ENCODE assay signal across 2 cellular contexts in genomic region chr15:95608371-95608770, GRCh38.
TF ChIP-seq lines count a peak whose summit lies in the region.

No MANE protein-coding gene starts in this region.

TF ChIP-seq in SK-N-SH, 30 proteins besides CTCF, POLR2A, EP300 and RAD21 (continued from another document):
- no peak for TF ChIP-seq PBX3 (IDR thresholded peaks at IDR 0.05)
- TF ChIP-seq TCF12 (IDR thresholded peaks at IDR 0.05), result no peak
- no peak for TF ChIP-seq POLR2AphosphoS5 (IDR thresholded peaks at IDR 0.05; ENCODE audit: low read depth, low read length)
- TF ChIP-seq ELF1 (IDR thresholded peaks at IDR 0.05), result no peak
- no peak for TF ChIP-seq FOXJ3 (CRISPR knock-in tag; IDR thresholded peaks at IDR 0.05)
- no peak for TF ChIP-seq MEF2A (IDR thresholded peaks at IDR 0.05; ENCODE audit: borderline replicate concordance, low read depth)
- no peak for TF ChIP-seq RCOR1 (IDR thresholded peaks at IDR 0.05; ENCODE audit: low read length)
- TF ChIP-seq YY1 (IDR thresholded peaks at IDR 0.05; ENCODE audit: low read depth), result no peak
- no peak for TF ChIP-seq SMC3 (IDR thresholded peaks at IDR 0.05; ENCODE audit: low read depth, low read length)
- TF ChIP-seq TAF1 (IDR thresholded peaks at IDR 0.05; ENCODE audit: borderline replicate concordance, low read depth, low read length), result no peak
- no peak for TF ChIP-seq EZH2phosphoT487 (IDR thresholded peaks at IDR 0.05; ENCODE audit: borderline replicate concordance, low read depth)
- TF ChIP-seq RFX5 (IDR thresholded peaks at IDR 0.05; ENCODE audit: low read length), result no peak
- no peak for TF ChIP-seq SIN3A (IDR thresholded peaks at IDR 0.05; ENCODE audit: borderline replicate concordance, low read depth, low read length)

TF ChIP-seq in SK-N-SH treated with all-trans-retinoic acid at 6 μM for 48 hours, 23 proteins besides CTCF, POLR2A, EP300 and RAD21 (continued from another document):
- TF ChIP-seq RARB (CRISPR knock-in tag; IDR thresholded peaks at IDR 0.05) (no peak), ZNF565 (CRISPR knock-in tag; conservative IDR thresholded peaks at IDR 0.05; ENCODE audit: low read depth) (no peak), SNAI2 (CRISPR knock-in tag; IDR thresholded peaks at IDR 0.05) (no peak), TCF4 (CRISPR knock-in tag; IDR thresholded peaks at IDR 0.05; ENCODE audit: borderline replicate concordance) (no peak), ESRRG (CRISPR knock-in tag; IDR thresholded peaks at IDR 0.05) (no peak), TOX (CRISPR knock-in tag; IDR thresholded peaks at IDR 0.05; ENCODE audit: borderline replicate concordance) (no peak)
